In the genomic region with DNA sequence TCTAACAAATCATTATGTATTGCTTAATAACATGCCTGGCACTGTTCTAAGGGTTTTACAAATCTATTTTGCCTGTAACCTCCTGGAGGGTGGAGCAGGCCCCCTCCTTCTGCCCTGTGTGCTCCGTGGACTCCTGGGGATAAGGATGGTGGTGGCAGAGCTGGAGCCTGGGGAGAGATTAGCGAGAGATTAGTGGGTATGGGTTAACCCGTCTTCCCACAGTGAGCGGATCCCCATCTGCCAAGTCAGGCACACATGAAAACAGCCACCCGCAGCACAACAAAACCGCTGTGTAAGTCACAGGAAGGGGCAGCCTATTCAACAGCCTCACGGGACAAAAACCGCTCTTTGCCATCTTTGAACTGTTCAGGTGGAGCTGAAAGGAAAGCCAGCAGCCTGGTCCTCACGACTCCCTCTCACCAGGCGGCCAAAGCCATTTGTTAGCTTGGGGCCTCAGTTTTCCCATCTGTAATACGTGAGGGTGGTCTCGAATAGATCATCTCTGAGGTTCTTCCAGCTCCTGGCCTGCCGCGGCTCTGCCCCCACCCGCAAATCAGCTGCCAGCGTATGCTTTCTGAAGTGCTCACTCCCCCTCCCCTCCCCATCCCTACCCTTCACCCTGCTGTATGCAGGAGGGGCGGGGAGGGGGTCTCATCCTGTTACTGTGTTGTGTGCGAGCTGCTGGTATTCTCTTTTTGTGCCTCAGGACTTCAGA, we compare ENCODE assay signal across 23 cellular contexts. TPM values are rescaled to one million over a fixed set of nuclear protein-coding genes. Genes with fewer than 3 reads are reported as not detected.
A peak's percentile ranks its signal among the peaks of the same experiment; 100 is the strongest.
DNase-seq lines count a peak whose midpoint lies in the region; TF ChIP-seq lines count a peak whose summit lies in the region.
"Had no signal": no experiment of that assay in that cellular context is flagged by ENCODE, and none has a peak within 500 bp of the region (broad histone marks: within the 10 kb centered on the region; RNA-seq: fewer than 3 reads in every experiment).

No MANE protein-coding gene starts in this region.

- 39 to 44% methylated on average over 18 of the region's 18 CpGs for WGBS in ectodermal cell, 2 experiments
- 92 to 94% methylated on average over 6 to 18 of the region's 18 CpGs for WGBS in transverse colon (ENCODE audit: low coverage in 1 of 2), 2 donors

- H3K4me2 ChIP-seq in BLaER1 treated with 17β-estradiol and CSF1 and Interleukin-3, amounts not matched to agents 10 nM and 100 nM = peak overlapping the region; percentile 56 to 99 (median 86)

- H3K36me3 ChIP-seq in BLaER1 treated with 17β-estradiol and CSF1 and Interleukin-3, amounts not matched to agents 10 nM and 100 nM = peaks cover 0 to 12% (median 5%) of the 10 kb centered on the region in 11 experiments; a peak in 2 of 22 replicates
- H3K36me3 ChIP-seq in HEK293 (ENCODE audit: control insufficient read depth in 2 of 2, insufficient read depth in 1 of 2, low read length in 2 of 2) = peaks cover 6 to 77% of the 10 kb centered on the region in 2 experiments; a peak in 2 of 3 replicates
- H3K36me3 ChIP-seq in ectodermal cell (ENCODE audit: control insufficient read depth, insufficient read depth, low read length) = no peaks in the 10 kb centered on the region
- peaks cover 0 to 12% (median 2%) of the 10 kb centered on the region in 4 donors for H3K36me3 ChIP-seq in transverse colon

- no peak overlapping the region for H3K27ac ChIP-seq in BLaER1 treated with 17β-estradiol and CSF1 and Interleukin-3, amounts not matched to agents 10 nM and 100 nM
- H3K27ac ChIP-seq in HEK293 (ENCODE audit: extremely low read depth, low read depth, low read length) (no peak overlapping the region), ectodermal cell (ENCODE audit: insufficient read depth, low read depth, low read length, poor library complexity, severe bottlenecking) (peak overlapping the region; percentile 18), transverse colon (no peak overlapping the region)
- H3K27ac ChIP-seq: SJCRH30, tibial nerve, VCaP had no signal

- H3K9ac ChIP-seq in BLaER1 treated with 17β-estradiol and CSF1 and Interleukin-3, amounts not matched to agents 10 nM and 100 nM = peak overlapping the region in 3 of 11 experiments; percentile 11 to 36 (median 18); a peak in 2 of 22 replicates

- peak overlapping the region in 6 of 10 experiments; percentile 2 to 53 (median 26); a peak in 8 of 20 replicates for H3K4me3 ChIP-seq in BLaER1 treated with 17β-estradiol and CSF1 and Interleukin-3, amounts not matched to agents 10 nM and 100 nM
- no peak overlapping the region for H3K4me3 ChIP-seq in HEK293 (ENCODE audit: low read depth, low read length)
- no peak overlapping the region for H3K4me3 ChIP-seq in ectodermal cell (ENCODE audit: insufficient read depth, low read depth, low read length)
- H3K4me3 ChIP-seq in transverse colon = no peak overlapping the region
- H3K4me3 ChIP-seq: SJCRH30, tibial nerve had no signal

- intact Hi-C loops in transverse colon (cut with DNase I; ENCODE audit: low total_unique reads) = no loop called here

- TF ChIP-seq POLR2A in transverse colon (IDR thresholded peaks at IDR 0.05) = no peak

- peaks cover 38 to 74% (median 67%) of the 10 kb centered on the region in 10 experiments for H3K4me1 ChIP-seq in BLaER1 treated with 17β-estradiol and CSF1 and Interleukin-3, amounts not matched to agents 10 nM and 100 nM
- H3K4me1 ChIP-seq in HEK293 (ENCODE audit: control insufficient read depth, insufficient read depth, low read length) (no peaks in the 10 kb centered on the region), ectodermal cell (ENCODE audit: control insufficient read depth, insufficient read depth, low read length) (peaks cover 22% of the 10 kb centered on the region), transverse colon (no peaks in the 10 kb centered on the region)

- H3K9me3 ChIP-seq in BLaER1 treated with 17β-estradiol and CSF1 and Interleukin-3, amounts not matched to agents 10 nM and 100 nM (replicated peaks in 1 of 11) = no peaks in the 10 kb centered on the region
- H3K9me3 ChIP-seq in HEK293 (ENCODE audit: control insufficient read depth, insufficient read depth, low read depth, low read length) (no peaks in the 10 kb centered on the region), ectodermal cell (ENCODE audit: control insufficient read depth, low read length) (no peaks in the 10 kb centered on the region), transverse colon (no peaks in the 10 kb centered on the region)
- H3K9me3 ChIP-seq: SJCRH30, tibial nerve had no signal

- no peak for TF ChIP-seq CTCF in HEK293 (tag by site-specific recombination; IDR thresholded peaks at IDR 0.05)
- no peak for TF ChIP-seq CTCF in transverse colon (IDR thresholded peaks at IDR 0.05)

- DNase-seq in NCI-H69 (lab: John Stamatoyannopoulos, UW) (peak; percentile 66), activated gamma-delta T cell treated with Interleukin-2 at 50 U/mL for 16 hours (no peak), SW480 (ENCODE audit: low spot score) (no peak), transverse colon (no peak)
- no peak for DNase-seq in stimulated activated CD4-positive, alpha-beta T cell treated with anti-CD3 and anti-CD28 coated beads, Interleukin-2, amount 100 ng/mL, for 24 hours
- DNase-seq: anterior cingulate cortex; CD4-positive, alpha-beta T cell; DMS79; effector memory CD4-positive, alpha-beta T cell; IMR-90; left cardiac atrium; natural killer cell; NCI-H146; NCI-H510A treated with DMSO at 0.1 percent for 48 hours; SJCRH30; stimulated activated CD4-positive, alpha-beta T cell treated with anti-CD3 and anti-CD28 coated beads, Interleukin-2, amount 100 ng/mL, for 48 hours; stimulated activated naive CD4-positive, alpha-beta T cell treated with Interleukin-2 at 50 U/mL for 16 hours; T-helper 17 cell had no signal

- in situ Hi-C loops in transverse colon (cut with MboI; ENCODE audit: low pct_ligation_motif_present in 1 of 4, low pct_unique_long_range_greater_than_20kb in 1 of 4, low sequenced_read_pairs in 3 of 4) = no loop called here

- H3K27me3 ChIP-seq in BLaER1 treated with 17β-estradiol and CSF1 and Interleukin-3, amounts not matched to agents 10 nM and 100 nM = peaks cover 7 to 49% (median 26%) of the 10 kb centered on the region in 11 experiments
- no peaks in the 10 kb centered on the region for H3K27me3 ChIP-seq in ectodermal cell (ENCODE audit: control insufficient read depth, insufficient read depth, low read length, poor library complexity, severe bottlenecking)
- no peaks in the 10 kb centered on the region for H3K27me3 ChIP-seq in transverse colon
- H3K27me3 ChIP-seq: SJCRH30, tibial nerve had no signal

- peaks cover 0 to 53% (median 27%) of the 10 kb centered on the region in 11 experiments; a peak in 15 of 22 replicates for H4K20me1 ChIP-seq in BLaER1 treated with 17β-estradiol and CSF1 and Interleukin-3, amounts not matched to agents 10 nM and 100 nM

- no peak for TF ChIP-seq EP300 in transverse colon (IDR thresholded peaks at IDR 0.05; ENCODE audit: low read depth)

- CTCF ChIA-PET in HEK293 (lab: Yijun Ruan, JAX) = no interaction called here

- POLR2A ChIA-PET in HEK293 (lab: Yijun Ruan, JAX) = no interaction called here

TF ChIP-seq in HEK293, 187 proteins besides CTCF, POLR2A, EP300 and RAD21:
- TF ChIP-seq ZNF621 (tag by site-specific recombination; IDR thresholded peaks at IDR 0.05) = no peak
- no peak for TF ChIP-seq ZNF510 (tag by site-specific recombination; IDR thresholded peaks at IDR 0.05; ENCODE audit: insufficient replicate concordance)
- TF ChIP-seq ZIC2 (tag by site-specific recombination; IDR thresholded peaks at IDR 0.05) = peak; percentile 87
- TF ChIP-seq ZNF571 (tag by site-specific recombination; IDR thresholded peaks at IDR 0.05) = no peak
- no peak for TF ChIP-seq OSR2 (tag by site-specific recombination; IDR thresholded peaks at IDR 0.05)
- TF ChIP-seq, protein P1, sequence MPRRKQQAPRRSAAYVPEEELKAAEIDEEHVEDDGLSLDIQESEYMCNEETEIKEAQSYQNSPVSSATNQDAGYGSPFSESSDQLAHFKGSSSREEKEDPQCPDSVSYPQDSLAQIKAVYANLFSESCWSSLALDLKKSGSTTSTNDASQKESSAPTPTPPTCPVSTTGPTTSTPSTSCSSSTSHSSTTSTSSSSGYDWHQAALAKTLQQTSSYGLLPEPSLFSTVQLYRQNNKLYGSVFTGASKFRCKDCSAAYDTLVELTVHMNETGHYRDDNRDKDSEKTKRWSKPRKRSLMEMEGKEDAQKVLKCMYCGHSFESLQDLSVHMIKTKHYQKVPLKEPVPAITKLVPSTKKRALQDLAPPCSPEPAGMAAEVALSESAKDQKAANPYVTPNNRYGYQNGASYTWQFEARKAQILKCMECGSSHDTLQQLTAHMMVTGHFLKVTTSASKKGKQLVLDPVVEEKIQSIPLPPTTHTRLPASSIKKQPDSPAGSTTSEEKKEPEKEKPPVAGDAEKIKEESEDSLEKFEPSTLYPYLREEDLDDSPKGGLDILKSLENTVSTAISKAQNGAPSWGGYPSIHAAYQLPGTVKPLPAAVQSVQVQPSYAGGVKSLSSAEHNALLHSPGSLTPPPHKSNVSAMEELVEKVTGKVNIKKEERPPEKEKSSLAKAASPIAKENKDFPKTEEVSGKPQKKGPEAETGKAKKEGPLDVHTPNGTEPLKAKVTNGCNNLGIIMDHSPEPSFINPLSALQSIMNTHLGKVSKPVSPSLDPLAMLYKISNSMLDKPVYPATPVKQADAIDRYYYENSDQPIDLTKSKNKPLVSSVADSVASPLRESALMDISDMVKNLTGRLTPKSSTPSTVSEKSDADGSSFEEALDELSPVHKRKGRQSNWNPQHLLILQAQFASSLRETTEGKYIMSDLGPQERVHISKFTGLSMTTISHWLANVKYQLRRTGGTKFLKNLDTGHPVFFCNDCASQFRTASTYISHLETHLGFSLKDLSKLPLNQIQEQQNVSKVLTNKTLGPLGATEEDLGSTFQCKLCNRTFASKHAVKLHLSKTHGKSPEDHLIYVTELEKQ (tag by site-specific recombination; IDR thresholded peaks at IDR 0.05; ENCODE audit: borderline replicate concordance) = no peak
- TF ChIP-seq ZNF324 (tag by site-specific recombination; IDR thresholded peaks at IDR 0.05) = no peak
- TF ChIP-seq ZNF777 (tag by site-specific recombination; IDR thresholded peaks at IDR 0.05; ENCODE audit: borderline replicate concordance) = no peak
TF ChIP-seq in HEK293: peak in this region for 1.

RNA-seq across cellular contexts. Expression of gene PDIA5, which starts 43.6 kb away (rescaled TPM):
- polyA plus RNA-seq in ectodermal cell (2013, experiment 1 of 4) = 12.4 TPM
- 7.2 TPM for polyA plus RNA-seq in ectodermal cell (2013, experiment 2 of 4)
- polyA plus RNA-seq in ectodermal cell (2013, experiment 3 of 4) = 12.2 TPM
- 10.9 TPM for polyA plus RNA-seq in ectodermal cell (2013, experiment 4 of 4)
- total RNA-seq in transverse colon = 100 to 1,000 TPM in 2 of 4 donors, 10 to 100 TPM in 2; 17.3 to 185 (median 65.1) TPM

Comparison
In these comparisons a context has a peak if more than half of its experiments do, and no peak if none do; other contexts are left out.
1. H3K4me3 ChIP-seq: peak in BLaER1 treated with 17β-estradiol and CSF1 and Interleukin-3, amounts not matched to agents 10 nM and 100 nM (6 of 10); none in HEK293 (single experiment), ectodermal cell (single experiment) and transverse colon (0 of 4).